Comparison of ENCODE assay signal across 7 cellular contexts in the genomic region with DNA sequence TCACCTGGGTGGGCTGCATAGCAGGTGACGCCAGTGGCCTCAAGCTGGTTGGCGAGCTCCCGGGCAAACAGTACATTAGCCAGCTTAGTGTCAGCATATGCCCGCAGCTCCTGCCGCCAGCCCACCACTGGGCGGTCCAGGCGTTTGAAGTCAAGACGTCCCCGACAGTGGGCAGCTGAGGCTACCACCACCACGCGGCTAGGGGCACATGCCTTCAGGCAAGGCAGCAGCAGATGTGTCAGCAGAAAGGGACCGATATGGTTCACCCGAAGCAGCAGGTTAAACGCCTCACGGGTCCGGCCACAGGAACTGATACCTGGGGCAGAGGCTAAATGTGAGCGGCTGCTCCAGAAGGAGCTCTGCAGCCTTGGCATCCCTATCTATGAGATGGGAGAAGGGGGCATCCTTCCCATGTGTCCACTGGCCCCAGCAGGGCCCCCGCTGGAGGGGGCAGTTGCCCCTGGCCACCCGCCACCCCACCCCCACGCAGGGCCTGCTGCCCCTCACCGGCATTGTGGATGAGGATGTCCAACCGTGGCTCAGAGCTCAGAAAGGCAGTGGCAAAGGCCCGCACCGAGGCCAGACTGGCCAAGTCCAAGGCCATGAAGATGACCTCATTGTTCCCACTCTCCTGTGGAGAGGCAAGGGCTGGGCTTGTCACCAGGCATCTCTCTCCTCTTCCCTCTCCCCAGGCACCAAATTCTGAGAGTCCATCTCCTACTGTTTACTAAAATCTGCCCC. TPM values are rescaled to one million over a fixed set of nuclear protein-coding genes. Genes with fewer than 3 reads are reported as not detected.
DNase-seq lines count a peak whose midpoint lies in the region; ATAC-seq and TF ChIP-seq lines count a peak whose summit lies in the region.
"Had no signal": no experiment of that assay in that cellular context is flagged by ENCODE, and none has a peak within 500 bp of the region (broad histone marks: within the 10 kb centered on the region; RNA-seq: fewer than 3 reads in every experiment).

No MANE protein-coding gene starts in this region.

- H3K9me3 Mint-ChIP-seq in activated naive CD4-positive, alpha-beta T cell treated with anti-CD3 and anti-CD28 coated beads, Interleukin-2, amount 10 ng/mL, durations not matched to agents 7 days and 5 days, result no peaks in the 10 kb centered on the region
- H3K9me3 Mint-ChIP-seq in type B pancreatic cell, result no peaks in the 10 kb centered on the region

- no peak for TF ChIP-seq CTCF in type B pancreatic cell (conservative IDR thresholded peaks at IDR 0.05)

- CTCF ChIA-PET in activated naive CD4-positive, alpha-beta T cell treated with anti-CD3 and anti-CD28 coated beads, Interleukin-2, amount 10 ng/mL, durations not matched to agents 7 days and 5 days (lab: Charles Lee), result interaction anchor here (1.2 to 8.6 kb wide), 11 partner anchors 9 to 216 kb away, joined by 4 to 47 read pairs (median 5); partner anchors contain the start of genes PHF12 and RPL23A

- no peak for ATAC-seq in HG03342 (IDR thresholded peaks at IDR 0.05; ENCODE audit: unreplicated experiment)

- no peak for DNase-seq in activated naive CD4-positive, alpha-beta T cell treated with anti-CD3 and anti-CD28 coated beads, Interleukin-2, amount 10 ng/mL, durations not matched to agents 7 days and 5 days
- DNase-seq in activated naive CD4-positive, alpha-beta T cell treated with Interleukin-2 at 50 U/mL for 16 hours, result no peak
- DNase-seq in cerebellum (ENCODE audit: low spot score), result peak; percentile 78
- DNase-seq in type B pancreatic cell (ENCODE audit: extremely low spot score, unreplicated experiment), result no peak
- no peak for DNase-seq in DMS53 (lab: John Stamatoyannopoulos, UW)
- DNase-seq: NCI-H2081 had no signal

- H3K27ac Mint-ChIP-seq in activated naive CD4-positive, alpha-beta T cell treated with anti-CD3 and anti-CD28 coated beads, Interleukin-2, amount 10 ng/mL, durations not matched to agents 7 days and 5 days, result peak overlapping the region; percentile 94
- peak overlapping the region; percentile 74 for H3K27ac Mint-ChIP-seq in type B pancreatic cell

- H3K27me3 Mint-ChIP-seq in activated naive CD4-positive, alpha-beta T cell treated with anti-CD3 and anti-CD28 coated beads, Interleukin-2, amount 10 ng/mL, durations not matched to agents 7 days and 5 days, result no peaks in the 10 kb centered on the region
- H3K27me3 Mint-ChIP-seq in type B pancreatic cell, result no peaks in the 10 kb centered on the region

- peaks cover 46% of the 10 kb centered on the region for H3K36me3 Mint-ChIP-seq in activated naive CD4-positive, alpha-beta T cell treated with anti-CD3 and anti-CD28 coated beads, Interleukin-2, amount 10 ng/mL, durations not matched to agents 7 days and 5 days
- H3K36me3 Mint-ChIP-seq in type B pancreatic cell, result peaks cover 4% of the 10 kb centered on the region

- H3K4me1 Mint-ChIP-seq in activated naive CD4-positive, alpha-beta T cell treated with anti-CD3 and anti-CD28 coated beads, Interleukin-2, amount 10 ng/mL, durations not matched to agents 7 days and 5 days, result peaks cover 57% of the 10 kb centered on the region
- peaks cover 33% of the 10 kb centered on the region for H3K4me1 Mint-ChIP-seq in type B pancreatic cell (ENCODE audit: unreplicated experiment)

- H3K4me3 Mint-ChIP-seq in activated naive CD4-positive, alpha-beta T cell treated with anti-CD3 and anti-CD28 coated beads, Interleukin-2, amount 10 ng/mL, durations not matched to agents 7 days and 5 days, result peak overlapping the region; percentile 93
- H3K4me3 Mint-ChIP-seq in type B pancreatic cell, result peak overlapping the region; percentile 86

RNA-seq across cellular contexts. Expression of gene DHRS13, which starts 1.7 kb away (rescaled TPM):
- total RNA-seq in cerebellum (25.0 TPM), type B pancreatic cell (ENCODE audit: low replicate concordance) (19.3 and 20.4 TPM in 2 replicates)

RNA-seq across cellular contexts. Expression of gene FLOT2, which starts 3.6 kb away (rescaled TPM):
- total RNA-seq in cerebellum, result 23.5 TPM
- total RNA-seq in type B pancreatic cell (ENCODE audit: low replicate concordance), result 73.1 and 90.6 TPM in 2 replicates

RNA-seq across cellular contexts. Expression of gene ERAL1, which starts 46.3 kb away (rescaled TPM):
- total RNA-seq in cerebellum, result 28.8 TPM
- total RNA-seq in type B pancreatic cell (ENCODE audit: low replicate concordance), result 42.8 and 51.1 TPM in 2 replicates

RNA-seq across cellular contexts. Expression of gene PHF12, which starts 50.2 kb away (rescaled TPM):
- total RNA-seq in cerebellum, result 27.5 TPM
- 47.8 and 58.0 TPM in 2 replicates for total RNA-seq in type B pancreatic cell (ENCODE audit: low replicate concordance)

RNA-seq across cellular contexts. Expression of gene FAM222B, which starts 58.6 kb away (rescaled TPM):
- total RNA-seq in cerebellum (12.2 TPM), type B pancreatic cell (ENCODE audit: low replicate concordance) (28.7 and 38.8 TPM in 2 replicates)
